Comparison of ENCODE assay signal across 2 cellular contexts in the genomic region with DNA sequence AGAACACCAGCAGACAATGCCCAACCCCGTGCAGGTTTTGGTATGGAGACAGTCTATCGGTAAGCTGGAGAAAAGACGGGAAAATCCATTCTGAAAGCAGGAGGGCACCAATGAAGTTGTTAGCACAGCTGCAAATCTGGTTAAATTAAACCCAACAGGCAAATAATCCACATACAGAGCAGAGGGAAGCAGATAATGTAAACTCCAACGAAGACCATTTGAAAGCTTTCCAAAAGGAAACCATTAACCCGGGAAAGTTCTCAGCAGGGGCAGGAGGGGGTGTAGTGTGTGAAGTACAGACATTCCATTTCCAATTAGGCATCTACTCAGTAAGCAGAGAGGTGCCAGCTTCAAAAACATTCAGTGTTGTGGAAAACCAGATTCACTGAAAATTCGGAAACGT.
TF ChIP-seq lines count a peak whose summit lies in the region.

No MANE protein-coding gene starts in this region.

TF ChIP-seq in A549, 52 proteins besides CTCF, POLR2A, EP300 and RAD21 (continued from another document):
- TF ChIP-seq KDM1A (IDR thresholded peaks at IDR 0.05; ENCODE audit: low read depth) (no peak), RARB (CRISPR knock-in tag; IDR thresholded peaks at IDR 0.05) (no peak), TP53 (CRISPR knock-in tag; IDR thresholded peaks at IDR 0.05) (no peak), HOXA7 (CRISPR knock-in tag; IDR thresholded peaks at IDR 0.05) (no peak), EHF (CRISPR knock-in tag; IDR thresholded peaks at IDR 0.05) (no peak), HOXB13 (CRISPR knock-in tag; IDR thresholded peaks at IDR 0.05; ENCODE audit: low read depth) (no peak), JUN (IDR thresholded peaks at IDR 0.05) (no peak)
- TF ChIP-seq, protein P1, sequence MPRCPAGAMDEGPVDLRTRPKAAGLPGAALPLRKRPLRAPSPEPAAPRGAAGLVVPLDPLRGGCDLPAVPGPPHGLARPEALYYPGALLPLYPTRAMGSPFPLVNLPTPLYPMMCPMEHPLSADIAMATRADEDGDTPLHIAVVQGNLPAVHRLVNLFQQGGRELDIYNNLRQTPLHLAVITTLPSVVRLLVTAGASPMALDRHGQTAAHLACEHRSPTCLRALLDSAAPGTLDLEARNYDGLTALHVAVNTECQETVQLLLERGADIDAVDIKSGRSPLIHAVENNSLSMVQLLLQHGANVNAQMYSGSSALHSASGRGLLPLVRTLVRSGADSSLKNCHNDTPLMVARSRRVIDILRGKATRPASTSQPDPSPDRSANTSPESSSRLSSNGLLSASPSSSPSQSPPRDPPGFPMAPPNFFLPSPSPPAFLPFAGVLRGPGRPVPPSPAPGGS (IDR thresholded peaks at IDR 0.05): no peak

TF ChIP-seq in HepG2, 621 proteins besides CTCF, POLR2A, EP300 and RAD21 (continued from another document):
- TF ChIP-seq, protein P2, sequence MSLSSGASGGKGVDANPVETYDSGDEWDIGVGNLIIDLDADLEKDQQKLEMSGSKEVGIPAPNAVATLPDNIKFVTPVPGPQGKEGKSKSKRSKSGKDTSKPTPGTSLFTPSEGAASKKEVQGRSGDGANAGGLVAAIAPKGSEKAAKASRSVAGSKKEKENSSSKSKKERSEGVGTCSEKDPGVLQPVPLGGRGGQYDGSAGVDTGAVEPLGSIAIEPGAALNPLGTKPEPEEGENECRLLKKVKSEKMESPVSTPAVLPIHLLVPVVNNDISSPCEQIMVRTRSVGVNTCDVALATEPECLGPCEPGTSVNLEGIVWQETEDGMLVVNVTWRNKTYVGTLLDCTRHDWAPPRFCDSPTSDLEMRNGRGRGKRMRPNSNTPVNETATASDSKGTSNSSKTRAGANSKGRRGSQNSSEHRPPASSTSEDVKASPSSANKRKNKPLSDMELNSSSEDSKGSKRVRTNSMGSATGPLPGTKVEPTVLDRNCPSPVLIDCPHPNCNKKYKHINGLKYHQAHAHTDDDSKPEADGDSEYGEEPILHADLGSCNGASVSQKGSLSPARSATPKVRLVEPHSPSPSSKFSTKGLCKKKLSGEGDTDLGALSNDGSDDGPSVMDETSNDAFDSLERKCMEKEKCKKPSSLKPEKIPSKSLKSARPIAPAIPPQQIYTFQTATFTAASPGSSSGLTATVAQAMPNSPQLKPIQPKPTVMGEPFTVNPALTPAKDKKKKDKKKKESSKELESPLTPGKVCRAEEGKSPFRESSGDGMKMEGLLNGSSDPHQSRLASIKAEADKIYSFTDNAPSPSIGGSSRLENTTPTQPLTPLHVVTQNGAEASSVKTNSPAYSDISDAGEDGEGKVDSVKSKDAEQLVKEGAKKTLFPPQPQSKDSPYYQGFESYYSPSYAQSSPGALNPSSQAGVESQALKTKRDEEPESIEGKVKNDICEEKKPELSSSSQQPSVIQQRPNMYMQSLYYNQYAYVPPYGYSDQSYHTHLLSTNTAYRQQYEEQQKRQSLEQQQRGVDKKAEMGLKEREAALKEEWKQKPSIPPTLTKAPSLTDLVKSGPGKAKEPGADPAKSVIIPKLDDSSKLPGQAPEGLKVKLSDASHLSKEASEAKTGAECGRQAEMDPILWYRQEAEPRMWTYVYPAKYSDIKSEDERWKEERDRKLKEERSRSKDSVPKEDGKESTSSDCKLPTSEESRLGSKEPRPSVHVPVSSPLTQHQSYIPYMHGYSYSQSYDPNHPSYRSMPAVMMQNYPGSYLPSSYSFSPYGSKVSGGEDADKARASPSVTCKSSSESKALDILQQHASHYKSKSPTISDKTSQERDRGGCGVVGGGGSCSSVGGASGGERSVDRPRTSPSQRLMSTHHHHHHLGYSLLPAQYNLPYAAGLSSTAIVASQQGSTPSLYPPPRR (CRISPR knock-in tag; IDR thresholded peaks at IDR 0.05; ENCODE audit: borderline replicate concordance): no peak
- TF ChIP-seq GATA4 (IDR thresholded peaks at IDR 0.05; ENCODE audit: borderline replicate concordance, low read depth): no peak
- no peak for TF ChIP-seq MIER2 (CRISPR knock-in tag; IDR thresholded peaks at IDR 0.05)
- TF ChIP-seq, protein P3, sequence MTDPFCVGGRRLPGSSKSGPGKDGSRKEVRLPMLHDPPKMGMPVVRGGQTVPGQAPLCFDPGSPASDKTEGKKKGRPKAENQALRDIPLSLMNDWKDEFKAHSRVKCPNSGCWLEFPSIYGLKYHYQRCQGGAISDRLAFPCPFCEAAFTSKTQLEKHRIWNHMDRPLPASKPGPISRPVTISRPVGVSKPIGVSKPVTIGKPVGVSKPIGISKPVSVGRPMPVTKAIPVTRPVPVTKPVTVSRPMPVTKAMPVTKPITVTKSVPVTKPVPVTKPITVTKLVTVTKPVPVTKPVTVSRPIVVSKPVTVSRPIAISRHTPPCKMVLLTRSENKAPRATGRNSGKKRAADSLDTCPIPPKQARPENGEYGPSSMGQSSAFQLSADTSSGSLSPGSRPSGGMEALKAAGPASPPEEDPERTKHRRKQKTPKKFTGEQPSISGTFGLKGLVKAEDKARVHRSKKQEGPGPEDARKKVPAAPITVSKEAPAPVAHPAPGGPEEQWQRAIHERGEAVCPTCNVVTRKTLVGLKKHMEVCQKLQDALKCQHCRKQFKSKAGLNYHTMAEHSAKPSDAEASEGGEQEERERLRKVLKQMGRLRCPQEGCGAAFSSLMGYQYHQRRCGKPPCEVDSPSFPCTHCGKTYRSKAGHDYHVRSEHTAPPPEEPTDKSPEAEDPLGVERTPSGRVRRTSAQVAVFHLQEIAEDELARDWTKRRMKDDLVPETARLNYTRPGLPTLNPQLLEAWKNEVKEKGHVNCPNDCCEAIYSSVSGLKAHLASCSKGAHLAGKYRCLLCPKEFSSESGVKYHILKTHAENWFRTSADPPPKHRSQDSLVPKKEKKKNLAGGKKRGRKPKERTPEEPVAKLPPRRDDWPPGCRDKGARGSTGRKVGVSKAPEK (CRISPR knock-in tag; IDR thresholded peaks at IDR 0.05; ENCODE audit: borderline replicate concordance): no peak
